Comparison of ENCODE assay signal across 8 cellular contexts in the genomic region with DNA sequence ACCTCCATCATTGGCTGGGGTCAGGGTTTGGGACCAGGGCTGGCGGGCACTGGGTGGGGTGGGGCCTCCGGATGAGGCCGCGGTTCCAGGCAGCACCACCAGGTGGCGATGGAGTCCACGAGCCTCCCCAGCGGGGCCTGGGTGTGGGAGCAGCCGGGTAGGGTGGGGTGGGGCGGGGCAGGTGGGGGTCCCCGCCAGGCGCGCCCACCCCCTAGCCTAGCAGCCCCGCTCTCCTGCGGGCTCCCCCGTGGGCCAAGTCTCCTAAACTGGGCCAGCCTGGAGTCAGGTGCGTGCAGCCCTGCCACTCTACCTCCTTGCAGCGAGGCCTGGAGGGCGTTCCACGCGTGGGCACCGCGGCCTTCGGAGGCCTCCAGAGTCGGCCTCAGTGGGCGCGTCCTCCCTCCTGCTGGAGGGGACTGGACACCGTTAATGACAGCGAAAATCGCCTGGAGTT.
DNase-seq lines count a peak whose midpoint lies in the region; ATAC-seq and TF ChIP-seq lines count a peak whose summit lies in the region.

No MANE protein-coding gene starts in this region.

- peak; percentile 46 for DNase-seq in NCI-H82 (lab: John Stamatoyannopoulos, UW)
- DNase-seq in NCI-H82 treated with DMSO at 0.1 percent for 48 hours (lab: John Stamatoyannopoulos, UW; ENCODE audit: unreplicated experiment): no peak
- peak; percentile 10 for DNase-seq in Panc1 (ENCODE audit: low read depth, low spot score)
- peak; percentile 87 for DNase-seq in activated effector memory CD4-positive, alpha-beta T cell treated with anti-CD3 and anti-CD28 coated beads, Interleukin-2, amount 50 U/mL, for 16 hours
- DNase-seq in glomerular visceral epithelial cell (ENCODE audit: extremely low spot score): peak; percentile 40
- no peak for DNase-seq in prostate gland (ENCODE audit: low spot score)
- peak in 1 of 2 donors; percentile 90 for DNase-seq in aorta
- no peak for DNase-seq in NCI-H2227 treated with DMSO at 0.1 percent for 48 hours (lab: John Stamatoyannopoulos, UW)

- H3K4me3 ChIP-seq in Panc1 (ENCODE audit: low read depth in 2 of 2, low read length in 2 of 2): no peak overlapping the region; a peak in 1 of 4 replicates
- no peak overlapping the region for H3K4me3 ChIP-seq in prostate gland
- no peak overlapping the region for H3K4me3 ChIP-seq in aorta (ENCODE audit: low read length in 2 of 2)

- ATAC-seq in Panc1: peak; percentile 89
- ATAC-seq in aorta (ENCODE audit: low FRiP score): peak; percentile 78

- no peak for TF ChIP-seq POLR2A in prostate gland (IDR thresholded peaks at IDR 0.05)

- intact Hi-C loops in Panc1 (cut with micrococcal nuclease; ENCODE audit: unreplicated experiment): loop anchor here (10.0 kb wide), 1 partner anchor 69 kb away; no protein-coding TSS in a partner anchor
- intact Hi-C loops in prostate gland (cut with DNase I): loop anchor here (5.0 to 10.0 kb wide), 4 partner anchors 369 to 1107 kb away; a partner anchor contains a TSS
- intact Hi-C loops in aorta (cut with DNase I): loop anchor here (5.0 to 10.0 kb wide), 2 partner anchors 72 to 959 kb away; no protein-coding TSS in a partner anchor

- BruUV-seq in Panc1 (replicated peaks; lab: Mats Ljungman, UMichigan): no TSS peak

- 40% methylated on average over 26 of the region's 29 CpGs for WGBS in prostate gland
- WGBS in aorta, 2 donors: 46 to 56% methylated on average over 23 to 29 of the region's 29 CpGs

- H3K36me3 ChIP-seq in Panc1 (ENCODE audit: control insufficient read depth, insufficient read depth, low read length): no peaks in the 10 kb centered on the region
- H3K36me3 ChIP-seq in prostate gland: no peaks in the 10 kb centered on the region
- H3K36me3 ChIP-seq in aorta (ENCODE audit: control insufficient read depth in 1 of 2, insufficient read depth in 2 of 2, low read length in 1 of 2): no peaks in the 10 kb centered on the region

- no peaks in the 10 kb centered on the region for H3K9me3 ChIP-seq in Panc1 (ENCODE audit: control insufficient read depth, insufficient read depth, low read depth, low read length)
- no peaks in the 10 kb centered on the region for H3K9me3 ChIP-seq in prostate gland
- no peaks in the 10 kb centered on the region for H3K9me3 ChIP-seq in aorta (ENCODE audit: control insufficient read depth, low read length)

- H3K4me1 ChIP-seq in Panc1 (ENCODE audit: control insufficient read depth, insufficient read depth, low read length) (peaks cover 5% of the 10 kb centered on the region), prostate gland (replicated peaks) (no peaks in the 10 kb centered on the region), aorta (ENCODE audit: control insufficient read depth in 1 of 2, insufficient read depth in 2 of 2, low read length in 2 of 2) (no peaks in the 10 kb centered on the region)

- POLR2A ChIA-PET in Panc1 (lab: Charles Lee): no interaction called here

- H3K27ac ChIP-seq in Panc1 (ENCODE audit: low read length) (no peak overlapping the region), prostate gland (no peak overlapping the region), aorta (ENCODE audit: low read depth in 1 of 2, low read length in 2 of 2) (no peak overlapping the region)

- H3K27me3 ChIP-seq in Panc1 (ENCODE audit: control insufficient read depth, insufficient read depth, low read length) (peaks cover 6% of the 10 kb centered on the region), prostate gland (replicated peaks; ENCODE audit: insufficient read depth) (no peaks in the 10 kb centered on the region), aorta (ENCODE audit: control insufficient read depth in 1 of 2, insufficient read depth in 2 of 2, low read length in 1 of 2) (no peaks in the 10 kb centered on the region)

- in situ Hi-C loops in Panc1 (cut with HindIII; ENCODE audit: low pct_unique_long_range_greater_than_20kb, low sequenced_read_pairs): no loop called here

- TF ChIP-seq CTCF in Panc1 (IDR thresholded peaks at IDR 0.05) (peak; percentile 95), prostate gland (IDR thresholded peaks at IDR 0.05) (peak; percentile 65 to 92 (median 78))

- CTCF ChIA-PET in Panc1 (lab: Charles Lee): interaction anchor here (0.6 kb wide), 1 partner anchor 58 kb away, joined by 5 read pairs; no protein-coding TSS in a partner anchor

Comparison
In these comparisons a context has a peak if more than half of its experiments do, and no peak if none do; other contexts are left out.
1. DNase-seq: peak in NCI-H82 (single experiment), Panc1 (single experiment), activated effector memory CD4-positive, alpha-beta T cell treated with anti-CD3 and anti-CD28 coated beads, Interleukin-2, amount 50 U/mL, for 16 hours (single experiment) and glomerular visceral epithelial cell (single experiment); none in NCI-H82 treated with DMSO at 0.1 percent for 48 hours (single experiment), prostate gland (single experiment) and NCI-H2227 treated with DMSO at 0.1 percent for 48 hours (single experiment).